In genomic region chr2:1747065-1747941, GRCh38 we compare ENCODE assay signal across 1 cellular context.
TF ChIP-seq lines count a peak whose summit lies in the region.

No MANE protein-coding gene starts in this region.

TF ChIP-seq in PFSK-1, 5 proteins besides CTCF, POLR2A, EP300 and RAD21 (continued from another document):
- TF ChIP-seq, protein P1, sequence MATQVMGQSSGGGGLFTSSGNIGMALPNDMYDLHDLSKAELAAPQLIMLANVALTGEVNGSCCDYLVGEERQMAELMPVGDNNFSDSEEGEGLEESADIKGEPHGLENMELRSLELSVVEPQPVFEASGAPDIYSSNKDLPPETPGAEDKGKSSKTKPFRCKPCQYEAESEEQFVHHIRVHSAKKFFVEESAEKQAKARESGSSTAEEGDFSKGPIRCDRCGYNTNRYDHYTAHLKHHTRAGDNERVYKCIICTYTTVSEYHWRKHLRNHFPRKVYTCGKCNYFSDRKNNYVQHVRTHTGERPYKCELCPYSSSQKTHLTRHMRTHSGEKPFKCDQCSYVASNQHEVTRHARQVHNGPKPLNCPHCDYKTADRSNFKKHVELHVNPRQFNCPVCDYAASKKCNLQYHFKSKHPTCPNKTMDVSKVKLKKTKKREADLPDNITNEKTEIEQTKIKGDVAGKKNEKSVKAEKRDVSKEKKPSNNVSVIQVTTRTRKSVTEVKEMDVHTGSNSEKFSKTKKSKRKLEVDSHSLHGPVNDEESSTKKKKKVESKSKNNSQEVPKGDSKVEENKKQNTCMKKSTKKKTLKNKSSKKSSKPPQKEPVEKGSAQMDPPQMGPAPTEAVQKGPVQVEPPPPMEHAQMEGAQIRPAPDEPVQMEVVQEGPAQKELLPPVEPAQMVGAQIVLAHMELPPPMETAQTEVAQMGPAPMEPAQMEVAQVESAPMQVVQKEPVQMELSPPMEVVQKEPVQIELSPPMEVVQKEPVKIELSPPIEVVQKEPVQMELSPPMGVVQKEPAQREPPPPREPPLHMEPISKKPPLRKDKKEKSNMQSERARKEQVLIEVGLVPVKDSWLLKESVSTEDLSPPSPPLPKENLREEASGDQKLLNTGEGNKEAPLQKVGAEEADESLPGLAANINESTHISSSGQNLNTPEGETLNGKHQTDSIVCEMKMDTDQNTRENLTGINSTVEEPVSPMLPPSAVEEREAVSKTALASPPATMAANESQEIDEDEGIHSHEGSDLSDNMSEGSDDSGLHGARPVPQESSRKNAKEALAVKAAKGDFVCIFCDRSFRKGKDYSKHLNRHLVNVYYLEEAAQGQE (IDR thresholded peaks at IDR 0.05; ENCODE audit: insufficient read depth in 1 of 2, low read depth in 2 of 2, low read length in 2 of 2) = no peak
